ENCODE assay signal across 8 cellular contexts in genomic region chr2:7368211-7368610, GRCh38.
"Had no signal": no experiment of that assay in that cellular context is flagged by ENCODE, and none has a peak within 500 bp of the region (broad histone marks: within the 10 kb centered on the region; RNA-seq: fewer than 3 reads in every experiment).

No MANE protein-coding gene starts in this region.

- H3K4me1 ChIP-seq: HAP-1 had no signal

- DNase-seq: GM23248, GOT3, H7, KG1 had no signal

- H3K27ac Mint-ChIP-seq: IgD-negative memory B cell had no signal

- H3K36me3 Mint-ChIP-seq: IgD-negative memory B cell had no signal

- H2AFZ ChIP-seq: GM23248 had no signal

- H3K4me3 Mint-ChIP-seq: IgD-negative memory B cell had no signal

- ATAC-seq: HCT116 had no signal

- H3K36me3 ChIP-seq: HAP-1 had no signal

- FAIRE-seq: HTR-8/SVneo had no signal

- H3K4me1 Mint-ChIP-seq: IgD-negative memory B cell had no signal

- H3K9me3 ChIP-seq: HAP-1 had no signal

- H3K27ac ChIP-seq: GM23248 had no signal

- H3K9ac ChIP-seq: GM23248 had no signal

- H3K4me3 ChIP-seq: GM23248, HAP-1 had no signal
